In genomic region chr19:35392742-35393350, GRCh38 we compare ENCODE assay signal across 34 cellular contexts. TPM values are rescaled to one million over a fixed set of nuclear protein-coding genes. Genes with fewer than 3 reads are reported as not detected.
"Had no signal": no experiment of that assay in that cellular context is flagged by ENCODE, and none has a peak within 500 bp of the region (broad histone marks: within the 10 kb centered on the region; RNA-seq: fewer than 3 reads in every experiment).

No MANE protein-coding gene starts in this region.

- H3K27ac ChIP-seq: gastrocnemius medialis, skin epidermis, suprapubic skin, tibial nerve, uterus, VCaP had no signal

- H3K4me1 ChIP-seq: gastrocnemius medialis, tibial nerve, uterus had no signal

- H3K4me3 ChIP-seq: gastrocnemius medialis, mucosa of descending colon, skin epidermis, suprapubic skin, tibial nerve, uterus had no signal

- H3K27ac Mint-ChIP-seq: activated naive CD8-positive, alpha-beta T cell; activated T-cell treated with anti-CD3 and anti-CD28 coated beads, Interleukin-2, amount 50 U/mL, for 72 hours; natural killer cell treated with Interleukin-12 subunit alpha and Interleukin-12 subunit beta and Interleukin-15 and Interleukin-18, amount 100 ng/mL, for 72 hours; stimulated activated naive B cell treated with anti-CD40 and anti-IgM and Interleukin-4, amounts not matched to agents 10 μg/mL and 1 μg/mL and 100 μg/mL, for 72 hours had no signal

- H3K36me3 ChIP-seq: gastrocnemius medialis, suprapubic skin, tibial nerve, uterus had no signal

- H3K9me3 ChIP-seq: mucosa of descending colon, suprapubic skin, tibial nerve, uterus had no signal

- DNase-seq: activated CD4-positive, alpha-beta T cell treated with anti-CD3 and anti-CD28 coated beads for 4 hours; activated CD4-positive, alpha-beta T cell treated with anti-CD3 and anti-CD28 coated beads, Interleukin-2, amount 50 U/mL, for 4 hours; activated naive CD4-positive, alpha-beta T cell; activated T-cell treated with anti-CD3 and anti-CD28 coated beads for 4 hours; activated T-cell treated with anti-CD3 and anti-CD28 coated beads, Interleukin-2, amount 50 U/mL, for 72 hours; anterior cingulate cortex; dermis blood vessel endothelial cell; effector CD8-positive, alpha-beta T cell; gastrocnemius medialis; glutamatergic neuron; left ventricle myocardium superior; mucosa of descending colon; stimulated activated CD4-positive, alpha-beta T cell treated with anti-CD3 and anti-CD28 coated beads, Interleukin-4, amount 100 ng/mL, for 24 hours; stimulated activated CD8-positive, alpha-beta memory T cell treated with anti-CD3 and anti-CD28 coated beads, Interleukin-4, amount 100 ng/mL, for 48 hours; stimulated activated naive B cell treated with anti-CD40 and anti-IgM and Interleukin-4, amounts not matched to agents 10 μg/mL and 1 μg/mL and 100 μg/mL, for 72 hours; T-helper 9 cell; uterus had no signal

- H3K27me3 Mint-ChIP-seq: activated naive CD8-positive, alpha-beta T cell; natural killer cell treated with Interleukin-12 subunit alpha and Interleukin-12 subunit beta and Interleukin-15 and Interleukin-18, amount 100 ng/mL, for 72 hours; stimulated activated naive B cell treated with anti-CD40 and anti-IgM and Interleukin-4, amounts not matched to agents 10 μg/mL and 1 μg/mL and 100 μg/mL, for 72 hours had no signal

- H3K4me3 Mint-ChIP-seq: activated naive CD8-positive, alpha-beta T cell; activated T-cell treated with anti-CD3 and anti-CD28 coated beads, Interleukin-2, amount 50 U/mL, for 72 hours; natural killer cell treated with Interleukin-12 subunit alpha and Interleukin-12 subunit beta and Interleukin-15 and Interleukin-18, amount 100 ng/mL, for 72 hours; stimulated activated naive B cell treated with anti-CD40 and anti-IgM and Interleukin-4, amounts not matched to agents 10 μg/mL and 1 μg/mL and 100 μg/mL, for 72 hours had no signal

- ATAC-seq: activated T-cell treated with anti-CD3 and anti-CD28 coated beads, Interleukin-2, amount 50 U/mL, for 72 hours; gastrocnemius medialis; left ventricle myocardium superior; mucosa of descending colon; natural killer cell treated with Interleukin-12 subunit alpha and Interleukin-12 subunit beta and Interleukin-15 and Interleukin-18, amount 100 ng/mL, for 72 hours; sciatic nerve; stimulated activated naive B cell treated with anti-CD40 and anti-IgM and Interleukin-4, amounts not matched to agents 10 μg/mL and 1 μg/mL and 100 μg/mL, for 72 hours had no signal

- H3K4me1 Mint-ChIP-seq: stimulated activated naive B cell treated with anti-CD40 and anti-IgM and Interleukin-4, amounts not matched to agents 10 μg/mL and 1 μg/mL and 100 μg/mL, for 72 hours had no signal

- H3K27me3 ChIP-seq: gastrocnemius medialis, suprapubic skin, tibial nerve, uterus had no signal

- FAIRE-seq: colon, islet of Langerhans, TTC549 had no signal

- H3K9me3 Mint-ChIP-seq: activated T-cell treated with anti-CD3 and anti-CD28 coated beads, Interleukin-2, amount 50 U/mL, for 72 hours; natural killer cell treated with Interleukin-12 subunit alpha and Interleukin-12 subunit beta and Interleukin-15 and Interleukin-18, amount 100 ng/mL, for 72 hours; stimulated activated naive B cell treated with anti-CD40 and anti-IgM and Interleukin-4, amounts not matched to agents 10 μg/mL and 1 μg/mL and 100 μg/mL, for 72 hours had no signal

- H3K36me3 Mint-ChIP-seq: activated naive CD8-positive, alpha-beta T cell; natural killer cell treated with Interleukin-12 subunit alpha and Interleukin-12 subunit beta and Interleukin-15 and Interleukin-18, amount 100 ng/mL, for 72 hours; stimulated activated naive B cell treated with anti-CD40 and anti-IgM and Interleukin-4, amounts not matched to agents 10 μg/mL and 1 μg/mL and 100 μg/mL, for 72 hours had no signal

RNA-seq across cellular contexts. Expression of gene GPR42, which starts 22.0 kb away (rescaled TPM):
- total RNA-seq: dermis blood vessel endothelial cell, epithelial cell of proximal tubule, gastrocnemius medialis, left ventricle myocardium superior, lung microvascular endothelial cell, myocyte, suprapubic skin, tibial nerve, uterus had no signal

RNA-seq across cellular contexts. Expression of gene FFAR3, which starts 34.6 kb away (rescaled TPM):
- total RNA-seq: epithelial cell of proximal tubule, gastrocnemius medialis, left ventricle myocardium superior, myocyte, suprapubic skin, uterus had no signal

RNA-seq across cellular contexts. Expression of gene FFAR1, which starts 45.1 kb away (rescaled TPM):
- total RNA-seq: dermis blood vessel endothelial cell, gastrocnemius medialis, left ventricle myocardium superior, lung microvascular endothelial cell, mesenteric fat pad, mucosa of descending colon, myocyte, omental fat pad, posterior vena cava, sciatic nerve, suprapubic skin had no signal

RNA-seq across cellular contexts. Expression of gene FFAR2, which starts 55.2 kb away (rescaled TPM):
- total RNA-seq: activated T-cell treated with anti-CD3 and anti-CD28 coated beads, Interleukin-2, amount 50 U/mL, for 72 hours; dermis blood vessel endothelial cell; epithelial cell of proximal tubule; gastrocnemius medialis; lung microvascular endothelial cell; myocyte; natural killer cell treated with Interleukin-12 subunit alpha and Interleukin-12 subunit beta and Interleukin-15 and Interleukin-18, amount 100 ng/mL, for 72 hours; T-helper 1 cell treated with Interleukin-12 subunit alpha and Interleukin-12 subunit beta and Interleukin-4 antibody, amounts not matched to agents 30 ng/mL and 1 ng/mL, for 36 hours had no signal
